In genomic region chr21:6098191-6098935, GRCh38 we compare ENCODE assay signal across 8 cellular contexts.
DNase-seq lines count a peak whose midpoint lies in the region; ATAC-seq, FAIRE-seq and TF ChIP-seq lines count a peak whose summit lies in the region.
"Not testable (repeated sequence)": the region's sequence is repeated elsewhere in the genome, so short reads cannot be mapped to it uniquely, and the experiment has no call there.

No MANE protein-coding gene starts in this region.

- H3K23ac ChIP-seq in H9 (ENCODE audit: insufficient read length, low read depth, low read length), result not testable (repeated sequence)

- H3K4ac ChIP-seq in H9 (ENCODE audit: low read depth, low read length), result not testable (repeated sequence)

- H3K4me1 ChIP-seq in A549; H9 (ENCODE audit: insufficient read depth, low read length); MM.1S (ENCODE audit: low read length); kidney (ENCODE audit: control insufficient read depth in 1 of 2, insufficient read depth in 1 of 2, low read depth in 1 of 2, low read length in 2 of 2); stomach: not testable (repeated sequence)

- not testable (repeated sequence) for H3K4me3 ChIP-seq in A549; MM.1S (ENCODE audit: low read length); kidney (ENCODE audit: low read length in 2 of 2); stomach

- H3K4me1 Mint-ChIP-seq in H9, result not testable (repeated sequence)

- not testable (repeated sequence) for H3K9ac ChIP-seq in H9 (ENCODE audit: extremely low read depth, insufficient read length, low read length); MM.1S (ENCODE audit: low read length); kidney (ENCODE audit: low read length in 2 of 2)

- not testable (repeated sequence) for H2BK120ac ChIP-seq in H9 (ENCODE audit: low read depth, low read length, poor library complexity, severe bottlenecking)

- TF ChIP-seq POLR2A in A549 (IDR thresholded peaks at IDR 0.05; ENCODE audit: low read length); stomach (IDR thresholded peaks at IDR 0.05): not testable (repeated sequence)

- intact Hi-C loops in Right ventricle myocardium inferior (cut with DNase I); kidney (cut with DNase I); stomach (cut with DNase I; ENCODE audit: low total_unique reads): not testable (repeated sequence)

- not testable (repeated sequence) for TF ChIP-seq RAD21 in A549 (conservative IDR thresholded peaks at IDR 0.05 in 1 of 2, IDR thresholded peaks at IDR 0.05 in 1 of 2)

- H3K27me3 Mint-ChIP-seq in H9 (ENCODE audit: low read depth), result not testable (repeated sequence)

- H2BK12ac ChIP-seq in H9 (ENCODE audit: insufficient read length, low read depth, low read length), result not testable (repeated sequence)

- FAIRE-seq in A549 (lab: Jason Lieb, UNC); kidney (lab: Jason Lieb, UNC): not testable (repeated sequence)

- H4K91ac ChIP-seq in H9 (ENCODE audit: insufficient read length, low read depth, low read length), result not testable (repeated sequence)

- DNase-seq in A549 (ENCODE audit: low read depth in 1 of 2, low spot score in 1 of 2), result peak in 1 of 2 experiments; percentile 18
- not testable (repeated sequence) for DNase-seq in H9; Right ventricle myocardium inferior (ENCODE audit: missing footprints)
- peak; percentile 39 for DNase-seq in MM.1S
- DNase-seq in kidney, result peak; percentile 22
- peak; percentile 41 for DNase-seq in mesenteric fat pad (ENCODE audit: low spot score)
- DNase-seq in stomach, result peak; percentile 25

- H3K27me3 ChIP-seq in H9 (ENCODE audit: insufficient read depth, low read length); MM.1S (replicated peaks; ENCODE audit: insufficient read depth, low read length); stomach: not testable (repeated sequence)

- not testable (repeated sequence) for H2BK5ac ChIP-seq in H9 (ENCODE audit: insufficient read length, low read length)

- not testable (repeated sequence) for H3K4me3 Mint-ChIP-seq in H9

- H4K20me1 ChIP-seq in H9 (ENCODE audit: control insufficient read depth, insufficient read depth, insufficient read length); MM.1S (ENCODE audit: insufficient read depth, low read length): not testable (repeated sequence)

- peak overlapping the region; percentile 61 for H3K4me2 ChIP-seq in A549
- not testable (repeated sequence) for H3K4me2 ChIP-seq in H9 (ENCODE audit: insufficient read depth, insufficient read length, low read length); MM.1S (ENCODE audit: low read depth, low read length)

- ATAC-seq in A549, result peak; percentile 51 to 71
- peak; percentile 51 for ATAC-seq in GM19043 (IDR thresholded peaks at IDR 0.05; ENCODE audit: low read depth, unreplicated experiment)
- peak; percentile 41 for ATAC-seq in Right ventricle myocardium inferior

- H3K14ac ChIP-seq in H9 (ENCODE audit: insufficient read depth, low read length), result not testable (repeated sequence)

- not testable (repeated sequence) for TF ChIP-seq EP300 in A549 (IDR thresholded peaks at IDR 0.05); stomach (IDR thresholded peaks at IDR 0.05)

- H3F3A ChIP-seq in MM.1S (ENCODE audit: insufficient read depth, low read length), result not testable (repeated sequence)

- not testable (repeated sequence) for H3K56ac ChIP-seq in H9 (ENCODE audit: insufficient read length, low read depth, low read length)

- not testable (repeated sequence) for H2BK20ac ChIP-seq in H9 (ENCODE audit: low read depth, low read length, poor library complexity, severe bottlenecking)

- WGBS in A549 (ENCODE audit: missing lambda C conversion rate), result under 1% methylated on average over 7 of the region's 8 CpGs
- no CpG with 5 or more reads among the region's 8 CpGs for WGBS in H9 (ENCODE audit: extremely low coverage, insufficient read length, low lambda C conversion rate)
- WGBS in stomach, 5 donors, result 64 to 75% (median 75%) methylated on average over 2 to 6 of the region's 8 CpGs; no CpG with 5 or more reads in 2 of the 5 donors

- not testable (repeated sequence) for H2BK15ac ChIP-seq in H9 (ENCODE audit: low read depth, low read length)

- H2AK5ac ChIP-seq in H9 (ENCODE audit: insufficient read length, low read length), result not testable (repeated sequence)

- peak overlapping the region in 1 of 3 experiments; percentile 74; a peak in 2 of 7 replicates for H3K27ac Mint-ChIP-seq in H9

- H3K79me2 ChIP-seq in H9 (ENCODE audit: insufficient read depth, low read length); MM.1S (ENCODE audit: low read length): not testable (repeated sequence)

- H3K18ac ChIP-seq in H9 (ENCODE audit: insufficient read length, low read depth, low read length), result not testable (repeated sequence)

- CTCF ChIA-PET in A549 (lab: Yijun Ruan, JAX), result not testable (repeated sequence)

- H4K8ac ChIP-seq in H9 (replicated peaks; ENCODE audit: insufficient read length, low read depth, low read length), result not testable (repeated sequence)

- not testable (repeated sequence) for H3T11ph ChIP-seq in H9 (ENCODE audit: low read length)

- not testable (repeated sequence) for H3K36me3 ChIP-seq in MM.1S (replicated peaks; ENCODE audit: insufficient read depth, low read length); kidney (ENCODE audit: control insufficient read depth in 1 of 2, insufficient read depth in 2 of 2, low read length in 2 of 2); stomach

- H3K9me2 ChIP-seq in MM.1S (replicated peaks; ENCODE audit: insufficient read depth, low read length), result not testable (repeated sequence)

- not testable (repeated sequence) for H2AFZ ChIP-seq in H9 (ENCODE audit: low read length); MM.1S (ENCODE audit: low read length)

- H3K9me3 ChIP-seq in A549; H9 (ENCODE audit: control insufficient read depth, low read depth, low read length); MM.1S (replicated peaks; ENCODE audit: insufficient read depth, low read length); kidney (ENCODE audit: control insufficient read depth in 1 of 2, low read length in 2 of 2); stomach: not testable (repeated sequence)

- POLR2A ChIA-PET in A549 (lab: Yijun Ruan, JAX), result not testable (repeated sequence)

- not testable (repeated sequence) for H4K5ac ChIP-seq in H9 (ENCODE audit: insufficient read length, low read depth, low read length)

- TF ChIP-seq CTCF in A549 (IDR thresholded peaks at IDR 0.05); MM.1S (IDR thresholded peaks at IDR 0.05; ENCODE audit: low read length); kidney (IDR thresholded peaks at IDR 0.05; ENCODE audit: borderline replicate concordance, extremely low read depth, insufficient read depth); stomach (IDR thresholded peaks at IDR 0.05): not testable (repeated sequence)
- 0 out of 3 replicates have a peak, but pooled peaks have one; percentile 11 for TF ChIP-seq CTCF in H9 (conservative IDR thresholded peaks at IDR 0.05)

- not testable (repeated sequence) for H3K79me1 ChIP-seq in H9 (ENCODE audit: insufficient read depth, low read depth, low read length, poor library complexity, severe bottlenecking)

- not testable (repeated sequence) for H3K9me3 Mint-ChIP-seq in H9

- peak overlapping the region; percentile 90 to 91 for H3K27ac ChIP-seq in A549
- not testable (repeated sequence) for H3K27ac ChIP-seq in H9 (ENCODE audit: insufficient read length, low read depth, low read length); MM.1S (ENCODE audit: low read length); kidney (ENCODE audit: low read depth in 2 of 2, low read length in 2 of 2)
- H3K27ac ChIP-seq in stomach, result peak overlapping the region in 1 of 5 donors; percentile 77

- H3K36me3 Mint-ChIP-seq in H9 (ENCODE audit: insufficient read depth in 1 of 3, low read depth in 3 of 3), result not testable (repeated sequence)

- not testable (repeated sequence) for H3K23me2 ChIP-seq in H9 (ENCODE audit: insufficient read length, low read depth, low read length, poor library complexity, severe bottlenecking)

TF ChIP-seq in A549, 52 proteins besides CTCF, POLR2A, EP300 and RAD21:
- TF ChIP-seq HOXA7 (CRISPR knock-in tag; IDR thresholded peaks at IDR 0.05) (peak; percentile 84), JUN (IDR thresholded peaks at IDR 0.05) (peak in 1 of 2 experiments; percentile 55; a peak in 1 of 5 replicates), HOXB13 (CRISPR knock-in tag; IDR thresholded peaks at IDR 0.05; ENCODE audit: low read depth) (peak; percentile 52; the same call in 1 of the 2 replicates), HOXB5 (CRISPR knock-in tag; IDR thresholded peaks at IDR 0.05) (0 out of 2 replicates have a peak, but pooled peaks have one; percentile 63)
